In genomic region chr5:31972558-31972957, GRCh38 we compare ENCODE assay signal across 21 cellular contexts.
"Had no signal": no experiment of that assay in that cellular context is flagged by ENCODE, and none has a peak within 500 bp of the region (broad histone marks: within the 10 kb centered on the region; RNA-seq: fewer than 3 reads in every experiment).

No MANE protein-coding gene starts in this region.

- H3K4me1 Mint-ChIP-seq: activated B cell treated with CpG ODN at 0.5 μM for 24 hours, naive B cell, neural progenitor cell had no signal

- H3K36me3 Mint-ChIP-seq: naive B cell; neural progenitor cell; stimulated activated memory B cell treated with anti-CD40 and anti-IgM and Interleukin-4, amounts not matched to agents 10 μg/mL and 1 μg/mL and 100 μg/mL, for 72 hours had no signal

- H3K27me3 Mint-ChIP-seq: activated B cell treated with CpG ODN at 0.5 μM for 24 hours; activated CD4-positive, alpha-beta T cell treated with anti-CD3 and anti-CD28 coated beads, Interleukin-2, amount 10 ng/mL, durations not matched to agents 24 days and 14 days; activated naive CD8-positive, alpha-beta T cell; naive B cell; stimulated activated memory B cell treated with anti-CD40 and anti-IgM and Interleukin-4, amounts not matched to agents 10 μg/mL and 1 μg/mL and 100 μg/mL, for 72 hours had no signal

- H3K27ac Mint-ChIP-seq: activated B cell treated with CpG ODN at 0.5 μM for 24 hours; activated CD4-positive, alpha-beta T cell treated with anti-CD3 and anti-CD28 coated beads, Interleukin-2, amount 10 ng/mL, durations not matched to agents 24 days and 14 days; activated naive CD8-positive, alpha-beta T cell; activated T-helper 2 cell treated with anti-CD3 and anti-CD28 coated beads, Interferon-gamma antibody, Interleukin-2, Interleukin-4, amounts not matched to agents 10 μg/mL and 5 μg/mL and 100 μg/mL, durations not matched to agents 14 hours and 24 hours and 36 hours; mesothelial cell of epicardium; naive B cell; neural progenitor cell; stimulated activated memory B cell treated with anti-CD40 and anti-IgM and Interleukin-4, amounts not matched to agents 10 μg/mL and 1 μg/mL and 100 μg/mL, for 72 hours had no signal

- H3K4me3 Mint-ChIP-seq: activated B cell treated with CpG ODN at 0.5 μM for 24 hours; mesothelial cell of epicardium; naive B cell; neural progenitor cell; stimulated activated memory B cell treated with anti-CD40 and anti-IgM and Interleukin-4, amounts not matched to agents 10 μg/mL and 1 μg/mL and 100 μg/mL, for 72 hours had no signal

- H3K9me3 Mint-ChIP-seq: activated B cell treated with CpG ODN at 0.5 μM for 24 hours; activated CD4-positive, alpha-beta T cell treated with anti-CD3 and anti-CD28 coated beads, Interleukin-2, amount 10 ng/mL, durations not matched to agents 24 days and 14 days had no signal

- ATAC-seq: body of pancreas; foreskin keratinocyte; heart left ventricle; right cardiac atrium; stimulated activated memory B cell treated with anti-CD40 and anti-IgM and Interleukin-4, amounts not matched to agents 10 μg/mL and 1 μg/mL and 100 μg/mL, for 72 hours; upper lobe of right lung had no signal

- DNase-seq: activated B cell treated with CpG ODN at 0.5 μM for 24 hours; activated CD4-positive, alpha-beta T cell treated with anti-CD3 and anti-CD28 coated beads, Interleukin-2, amount 10 ng/mL, durations not matched to agents 24 days and 14 days; activated T-cell treated with anti-CD3 and anti-CD28 coated beads for 4 hours; adrenal gland; aorta; body of pancreas; dermis blood vessel endothelial cell; effector CD4-positive, alpha-beta T cell; foreskin keratinocyte; heart left ventricle; naive B cell; occipital lobe; right cardiac atrium; stimulated activated CD4-positive, alpha-beta T cell treated with anti-CD3 and anti-CD28 coated beads, Interleukin-4, amount 100 ng/mL, for 1 hour; tibial artery; upper lobe of right lung had no signal
